ENCODE assay signal across 18 cellular contexts in the genomic region with DNA sequence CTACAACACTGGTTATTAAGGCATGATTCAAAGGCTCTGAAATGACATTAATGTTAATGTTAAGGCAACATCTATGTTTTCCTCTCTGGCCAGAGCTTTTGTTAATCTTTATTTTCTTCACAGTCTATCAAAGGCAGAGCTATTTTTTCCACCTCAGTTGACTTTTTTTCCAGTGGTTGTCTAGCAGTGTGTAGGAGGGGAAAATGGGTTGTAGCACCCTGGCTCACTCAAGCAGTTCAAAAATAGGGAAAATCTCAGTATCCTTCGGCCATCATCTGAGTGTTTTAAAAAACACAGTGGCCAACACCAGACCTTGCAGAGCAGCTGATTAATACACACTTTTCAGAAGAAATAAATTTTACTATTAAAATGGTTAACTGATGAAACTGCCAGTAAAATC. TPM values are rescaled to one million over a fixed set of nuclear protein-coding genes. Genes with fewer than 3 reads are reported as not detected.
DNase-seq lines count a peak whose midpoint lies in the region; ATAC-seq and TF ChIP-seq lines count a peak whose summit lies in the region.
"Had no signal": no experiment of that assay in that cellular context is flagged by ENCODE, and none has a peak within 500 bp of the region (broad histone marks: within the 10 kb centered on the region; RNA-seq: fewer than 3 reads in every experiment).

No MANE protein-coding gene starts in this region.

- no peaks in the 10 kb centered on the region for H4K20me1 ChIP-seq in OCI-LY1 (ENCODE audit: insufficient read depth, low read length)

- ATAC-seq in HG02642 (IDR thresholded peaks at IDR 0.05; ENCODE audit: poor library complexity, unreplicated experiment), result no peak
- ATAC-seq: gastrocnemius medialis had no signal

- intact Hi-C loops in thyroid gland (cut with DNase I), result no loop called here

- 63 to 64% methylated on average over 1 of the region's 1 CpG for WGBS in thyroid gland, 2 donors

- no peak for TF ChIP-seq POLR2A in thyroid gland (IDR thresholded peaks at IDR 0.05)

- no peak for DNase-seq in CD8-positive, alpha-beta memory T cell
- DNase-seq in thyroid gland (no peak), cerebellum (ENCODE audit: low spot score) (no peak)
- DNase-seq: adrenal gland, BE2C, DMS153, gastrocnemius medialis, KG1, NCI-H1105, retina, SHP77 treated with DMSO at 0.1 percent for 48 hours, testis had no signal

- peak overlapping the region; percentile 20 for H3K4me2 ChIP-seq in OCI-LY1 (ENCODE audit: low read length)
- H3K4me2 ChIP-seq: neural progenitor cell had no signal

- CTCF ChIA-PET in CD8-positive, alpha-beta memory T cell (lab: Charles Lee), result no interaction called here

- no peaks in the 10 kb centered on the region for H3K27me3 ChIP-seq in CD8-positive, alpha-beta memory T cell (ENCODE audit: insufficient read depth, low read length, poor library complexity, severe bottlenecking)
- H3K27me3 ChIP-seq in OCI-LY1 (ENCODE audit: insufficient read depth, low read length) (no peaks in the 10 kb centered on the region), thyroid gland (no peaks in the 10 kb centered on the region)
- H3K27me3 ChIP-seq: adrenal gland, BE2C, gastrocnemius medialis, neural progenitor cell, testis had no signal

- H3K27me3 Mint-ChIP-seq in CD8-positive, alpha-beta memory T cell, result no peaks in the 10 kb centered on the region
- H3K27me3 Mint-ChIP-seq in brain (no peaks in the 10 kb centered on the region), nephron (ENCODE audit: low read depth) (no peaks in the 10 kb centered on the region)

- POLR2A ChIA-PET in CD8-positive, alpha-beta memory T cell (lab: Charles Lee), result interaction anchor here (1.0 kb wide), 1 partner anchor 17 kb away, joined by 4 read pairs; no protein-coding TSS in a partner anchor

- no peaks in the 10 kb centered on the region for H3K9me3 Mint-ChIP-seq in CD8-positive, alpha-beta memory T cell
- H3K9me3 Mint-ChIP-seq in brain (peaks cover 0 to 1% (median 0%) of the 10 kb centered on the region in 5 experiments), nephron (no peaks in the 10 kb centered on the region)
- H3K9me3 Mint-ChIP-seq: neural progenitor cell had no signal

- H3K4me1 Mint-ChIP-seq in CD8-positive, alpha-beta memory T cell, result peaks cover 75 to 86% (median 83%) of the 10 kb centered on the region in 3 donors
- peaks cover 61% of the 10 kb centered on the region for H3K4me1 Mint-ChIP-seq in brain
- H3K4me1 Mint-ChIP-seq in nephron, result peaks cover 51% of the 10 kb centered on the region

- peaks cover 25 to 57% (median 26%) of the 10 kb centered on the region in 3 donors for H3K36me3 Mint-ChIP-seq in CD8-positive, alpha-beta memory T cell
- H3K36me3 Mint-ChIP-seq in brain, result peaks cover 42% of the 10 kb centered on the region
- peaks cover 44% of the 10 kb centered on the region for H3K36me3 Mint-ChIP-seq in nephron (ENCODE audit: low read depth)

- H3K27ac ChIP-seq in CD8-positive, alpha-beta memory T cell (ENCODE audit: low read depth, low read length), result no peak overlapping the region
- H3K27ac ChIP-seq in OCI-LY1 (ENCODE audit: low read depth, low read length, poor library complexity, severe bottlenecking) (peak overlapping the region; percentile 66), thyroid gland (peak overlapping the region in 1 of 3 donors; percentile 4)
- H3K27ac ChIP-seq: adrenal gland, gastrocnemius medialis, neural progenitor cell had no signal

- H3K79me2 ChIP-seq in OCI-LY1 (ENCODE audit: insufficient read depth, low read length), result peaks cover 5% of the 10 kb centered on the region; the same call in 1 of the 2 replicates

- H3K4me3 ChIP-seq in CD8-positive, alpha-beta memory T cell (ENCODE audit: low read length), result no peak overlapping the region
- H3K4me3 ChIP-seq in OCI-LY1 (ENCODE audit: low read depth, low read length, poor library complexity, severe bottlenecking), result peak overlapping the region; percentile 2
- H3K4me3 ChIP-seq in thyroid gland (replicated peaks in 1 of 3), result no peak overlapping the region
- H3K4me3 ChIP-seq: adrenal gland, gastrocnemius medialis, lung, neural progenitor cell, testis had no signal

- H3K9me3 ChIP-seq in CD8-positive, alpha-beta memory T cell (ENCODE audit: low read length), result no peaks in the 10 kb centered on the region
- H3K9me3 ChIP-seq in OCI-LY1 (ENCODE audit: low read length) (peaks cover 9% of the 10 kb centered on the region; the same call in 1 of the 2 replicates), thyroid gland (no peaks in the 10 kb centered on the region)
- H3K9me3 ChIP-seq: adrenal gland, BE2C, gastrocnemius medialis, testis had no signal

- H3K9me2 ChIP-seq in OCI-LY1 (ENCODE audit: low read depth, low read length), result no peaks in the 10 kb centered on the region

- TF ChIP-seq CTCF in OCI-LY1 (IDR thresholded peaks at IDR 0.05; ENCODE audit: low read length) (no peak), brain (conservative IDR thresholded peaks at IDR 0.05) (no peak), nephron (IDR thresholded peaks at IDR 0.05; ENCODE audit: unreplicated experiment in 3 of 3) (no peak), thyroid gland (IDR thresholded peaks at IDR 0.05) (no peak)

- H3K4me3 Mint-ChIP-seq in CD8-positive, alpha-beta memory T cell, result peak overlapping the region; percentile 33 to 73 (median 47)
- H3K4me3 Mint-ChIP-seq in brain (peak overlapping the region in 4 of 5 experiments; percentile 1 to 54 (median 22)), nephron (peak overlapping the region; percentile 6 to 45 (median 11))
- H3K4me3 Mint-ChIP-seq: neural progenitor cell had no signal

- H3K9ac ChIP-seq in OCI-LY1 (ENCODE audit: low read length), result peak overlapping the region; percentile 21
- H3K9ac ChIP-seq: neural progenitor cell had no signal

- H3F3A ChIP-seq in OCI-LY1 (ENCODE audit: insufficient read depth, low read length), result no peaks in the 10 kb centered on the region

- peaks cover 52% of the 10 kb centered on the region for H3K4me1 ChIP-seq in CD8-positive, alpha-beta memory T cell (ENCODE audit: insufficient read depth, low read length)
- H3K4me1 ChIP-seq in OCI-LY1 (ENCODE audit: insufficient read depth, low read length, severe bottlenecking) (peaks cover 50% of the 10 kb centered on the region), thyroid gland (peaks cover 19 to 23% of the 10 kb centered on the region in 2 donors)

- H3K36me3 ChIP-seq in CD8-positive, alpha-beta memory T cell (ENCODE audit: insufficient read depth, low read length), result peaks cover 8% of the 10 kb centered on the region
- peaks cover 57% of the 10 kb centered on the region for H3K36me3 ChIP-seq in OCI-LY1 (ENCODE audit: insufficient read depth, low read length)
- peaks cover 0 to 5% of the 10 kb centered on the region in 2 donors for H3K36me3 ChIP-seq in thyroid gland
- H3K36me3 ChIP-seq: adrenal gland, neural progenitor cell had no signal

- H2AFZ ChIP-seq in OCI-LY1 (ENCODE audit: low read length), result no peak overlapping the region
- H2AFZ ChIP-seq: neural progenitor cell had no signal

- H3K27ac Mint-ChIP-seq in CD8-positive, alpha-beta memory T cell, result peak overlapping the region; percentile 47 to 90 (median 74)
- H3K27ac Mint-ChIP-seq in brain (peak overlapping the region in 3 of 5 experiments; percentile 23 to 52 (median 47)), nephron (peak overlapping the region; percentile 58 to 85 (median 77))
- H3K27ac Mint-ChIP-seq: neural progenitor cell had no signal

RNA-seq across cellular contexts. Expression of gene CBLB, which starts 21.4 kb away (rescaled TPM):
- 100 to 1,000 TPM; 112 to 113 TPM for total RNA-seq in CD8-positive, alpha-beta memory T cell
- polyA plus RNA-seq in CD8-positive, alpha-beta memory T cell, result 67.7 TPM
- polyA plus RNA-seq in brain (ENCODE audit: insufficient read depth, low read depth, low replicate concordance), result 16.3 TPM
- 100 to 1,000 TPM in 1 of 4 donors, 10 to 100 TPM in 3; 61.8 to 119 (median 83.4) TPM for total RNA-seq in thyroid gland
- 68.4 TPM for total RNA-seq in cerebellum
